In the genomic region with DNA sequence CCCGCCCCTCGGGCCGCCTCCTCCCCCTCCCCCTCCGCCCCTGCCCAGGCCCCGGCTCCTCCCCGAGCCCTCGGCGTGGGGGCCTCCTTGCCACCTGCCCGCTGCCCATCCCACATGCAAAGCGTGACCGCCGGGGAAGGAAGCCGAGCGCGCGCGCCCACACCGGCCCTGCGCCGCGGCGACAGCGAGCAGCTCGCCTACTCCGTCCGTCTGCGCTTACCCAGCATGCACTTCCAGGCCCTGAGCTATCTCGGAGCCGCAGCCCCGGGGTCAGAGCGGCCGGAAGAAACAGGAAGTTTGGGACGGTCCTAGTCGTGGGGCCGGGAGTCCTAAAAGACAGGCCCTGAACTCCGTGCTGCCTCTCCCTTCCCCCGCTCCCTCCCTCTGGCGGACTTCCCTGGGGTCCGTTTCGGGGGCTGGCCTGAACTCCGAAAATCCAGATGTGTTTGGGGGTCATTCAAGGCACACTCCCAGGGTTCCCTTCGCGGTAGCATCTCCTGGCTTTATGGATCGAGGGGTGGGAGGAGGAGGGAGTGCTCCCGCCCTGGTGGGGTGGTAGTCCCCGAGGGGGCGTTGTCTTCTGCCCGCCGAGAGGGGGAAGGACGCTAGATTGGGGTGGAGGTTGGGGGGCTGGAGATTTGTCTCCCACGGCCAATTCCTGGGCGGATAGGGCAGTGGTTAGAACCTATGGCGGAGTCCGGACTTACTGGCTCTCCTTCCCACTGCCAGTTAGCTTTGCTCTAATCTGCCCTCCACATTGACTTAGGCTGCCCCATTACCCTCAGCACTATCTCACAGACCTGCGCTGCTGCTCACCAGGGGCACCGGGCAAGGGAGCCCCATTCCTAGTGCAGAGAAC, we compare ENCODE assay signal across 7 cellular contexts. TPM values are rescaled to one million over a fixed set of nuclear protein-coding genes. Genes with fewer than 3 reads are reported as not detected.
A peak's percentile ranks its signal among the peaks of the same experiment; 100 is the strongest.
DNase-seq lines count a peak whose midpoint lies in the region; ATAC-seq and TF ChIP-seq lines count a peak whose summit lies in the region.

No MANE protein-coding gene starts in this region.

- no peaks in the 10 kb centered on the region for H3K27me3 Mint-ChIP-seq in chondrocyte (ENCODE audit: low read depth)

- DNase-seq in HuH-7 (ENCODE audit: low spot score): peak; percentile 87
- peak; percentile 49 for DNase-seq in SKM-1 (lab: John Stamatoyannopoulos, UW; ENCODE audit: unreplicated experiment)
- no peak for DNase-seq in chondrocyte (ENCODE audit: low spot score)
- DNase-seq in left kidney (ENCODE audit: low read depth, low spot score): peak; percentile 87
- DNase-seq in stimulated activated CD8-positive, alpha-beta memory T cell treated with anti-CD3 and anti-CD28 coated beads, Interleukin-4, amount 100 ng/mL, for 48 hours: peak; percentile 63

- H3K4me3 Mint-ChIP-seq in chondrocyte (ENCODE audit: unreplicated experiment): peak overlapping the region; percentile 58

- TF ChIP-seq CTCF in chondrocyte (IDR thresholded peaks at IDR 0.05): no peak

- ATAC-seq in GM21526 (IDR thresholded peaks at IDR 0.05; ENCODE audit: low FRiP score, unreplicated experiment): peak; percentile 65

- peaks cover 9% of the 10 kb centered on the region for H3K4me1 Mint-ChIP-seq in chondrocyte (ENCODE audit: low read depth)

- H3K27ac Mint-ChIP-seq in chondrocyte (ENCODE audit: unreplicated experiment): no peak overlapping the region

- H3K4me3 ChIP-seq in GM08714 (ENCODE audit: low read length): peak overlapping the region; percentile 52; the same call in 1 of the 2 replicates

- H3K9me3 Mint-ChIP-seq in chondrocyte (ENCODE audit: low read depth): no peaks in the 10 kb centered on the region

- no peaks in the 10 kb centered on the region for H3K36me3 Mint-ChIP-seq in chondrocyte (ENCODE audit: low read depth)

RNA-seq across cellular contexts. Expression of gene BCORL1, which starts 25.0 kb away (rescaled TPM):
- total RNA-seq in chondrocyte: 19.7 to 20.6 TPM (median 20.0 TPM) in 3 replicates

RNA-seq across cellular contexts. Expression of gene UTP14A, which starts 51.5 kb away (rescaled TPM):
- 13.9 to 17.0 TPM (median 14.2 TPM) in 3 replicates for total RNA-seq in chondrocyte
